14 cellular contexts compared by ENCODE assay signal in genomic region chr15:25435474-25436243, GRCh38. TPM values are rescaled to one million over a fixed set of nuclear protein-coding genes. Genes with fewer than 3 reads are reported as not detected.
DNase-seq lines count a peak whose midpoint lies in the region; ATAC-seq and TF ChIP-seq lines count a peak whose summit lies in the region.
"Had no signal": no experiment of that assay in that cellular context is flagged by ENCODE, and none has a peak within 500 bp of the region (broad histone marks: within the 10 kb centered on the region; RNA-seq: fewer than 3 reads in every experiment).

No MANE protein-coding gene starts in this region.

- no peak overlapping the region for H3K27ac Mint-ChIP-seq in activated naive CD4-positive, alpha-beta T cell treated with anti-CD3 and anti-CD28 coated beads, Interleukin-2, amount 10 ng/mL, durations not matched to agents 7 days and 5 days
- H3K27ac Mint-ChIP-seq in activated naive CD4-positive, alpha-beta T cell treated with anti-CD3 and anti-CD28 coated beads, Interleukin-2, amount 50 U/mL, for 72 hours, result no peak overlapping the region
- no peak overlapping the region for H3K27ac Mint-ChIP-seq in WTC11
- peak overlapping the region; percentile 60 for H3K27ac Mint-ChIP-seq in stimulated activated memory B cell treated with anti-CD40 and anti-IgM and Interleukin-4, amounts not matched to agents 10 μg/mL and 1 μg/mL and 100 μg/mL, for 72 hours

- H3K4me3 Mint-ChIP-seq in activated naive CD4-positive, alpha-beta T cell treated with anti-CD3 and anti-CD28 coated beads, Interleukin-2, amount 10 ng/mL, durations not matched to agents 7 days and 5 days, result peak overlapping the region; percentile 17
- H3K4me3 Mint-ChIP-seq in WTC11, result peak overlapping the region; percentile 86
- H3K4me3 Mint-ChIP-seq in stimulated activated memory B cell treated with anti-CD40 and anti-IgM and Interleukin-4, amounts not matched to agents 10 μg/mL and 1 μg/mL and 100 μg/mL, for 72 hours, result no peak overlapping the region

- H3K4me3 ChIP-seq in hepatocyte, result peak overlapping the region; percentile 5
- no peak overlapping the region for H3K4me3 ChIP-seq in A673 (ENCODE audit: low read depth, low read length, poor library complexity, severe bottlenecking)

- H3K79me2 ChIP-seq in hepatocyte, result peaks cover 80% of the 10 kb centered on the region

- no peaks in the 10 kb centered on the region for H3K36me3 ChIP-seq in hepatocyte (replicated peaks; ENCODE audit: insufficient read depth, low read depth)
- H3K36me3 ChIP-seq in A673 (ENCODE audit: insufficient read depth, low read length, poor library complexity, severe bottlenecking), result no peaks in the 10 kb centered on the region
- H3K36me3 ChIP-seq: neutrophil had no signal

- H3K36me3 Mint-ChIP-seq in activated naive CD4-positive, alpha-beta T cell treated with anti-CD3 and anti-CD28 coated beads, Interleukin-2, amount 10 ng/mL, durations not matched to agents 7 days and 5 days, result peaks cover 21% of the 10 kb centered on the region
- peaks cover 11 to 12% of the 10 kb centered on the region in 2 donors for H3K36me3 Mint-ChIP-seq in activated naive CD4-positive, alpha-beta T cell treated with anti-CD3 and anti-CD28 coated beads, Interleukin-2, amount 50 U/mL, for 72 hours
- 0 out of 2 replicates have a peak, but pooled peaks cover 5% of the 10 kb centered on the region for H3K36me3 Mint-ChIP-seq in WTC11
- H3K36me3 Mint-ChIP-seq in stimulated activated memory B cell treated with anti-CD40 and anti-IgM and Interleukin-4, amounts not matched to agents 10 μg/mL and 1 μg/mL and 100 μg/mL, for 72 hours, result peaks cover 6% of the 10 kb centered on the region

- H3K27ac ChIP-seq in hepatocyte, result no peak overlapping the region
- no peak overlapping the region for H3K27ac ChIP-seq in A673 (ENCODE audit: low read depth, low read length, poor library complexity, severe bottlenecking)
- H3K27ac ChIP-seq: neutrophil had no signal

- no peak for TF ChIP-seq CTCF in WTC11 (IDR thresholded peaks at IDR 0.05)
- no peak for TF ChIP-seq CTCF in hepatocyte (IDR thresholded peaks at IDR 0.05; ENCODE audit: poor library complexity)
- no peak for TF ChIP-seq CTCF in A673 (conservative IDR thresholded peaks at IDR 0.05; ENCODE audit: low read depth, low read length)

- no peaks in the 10 kb centered on the region for H3K27me3 Mint-ChIP-seq in activated naive CD4-positive, alpha-beta T cell treated with anti-CD3 and anti-CD28 coated beads, Interleukin-2, amount 10 ng/mL, durations not matched to agents 7 days and 5 days
- H3K27me3 Mint-ChIP-seq in WTC11 (ENCODE audit: low read depth), result no peaks in the 10 kb centered on the region
- H3K27me3 Mint-ChIP-seq in stimulated activated memory B cell treated with anti-CD40 and anti-IgM and Interleukin-4, amounts not matched to agents 10 μg/mL and 1 μg/mL and 100 μg/mL, for 72 hours, result no peaks in the 10 kb centered on the region

- 91% methylated on average over 5 of the region's 5 CpGs for WGBS in hepatocyte (ENCODE audit: low lambda C conversion rate, missing lambda C conversion rate)

- CTCF ChIA-PET in activated naive CD4-positive, alpha-beta T cell treated with anti-CD3 and anti-CD28 coated beads, Interleukin-2, amount 10 ng/mL, durations not matched to agents 7 days and 5 days (lab: Charles Lee), result interaction anchor here (0.5 kb wide), 1 partner anchor 11 kb away, joined by 3 read pairs; no protein-coding TSS in a partner anchor
- CTCF ChIA-PET in WTC11 (lab: Charles Lee) (no interaction called here), A673 (lab: Charles Lee) (no interaction called here)

- H3K4me1 Mint-ChIP-seq in activated naive CD4-positive, alpha-beta T cell treated with anti-CD3 and anti-CD28 coated beads, Interleukin-2, amount 10 ng/mL, durations not matched to agents 7 days and 5 days, result peaks cover 33% of the 10 kb centered on the region
- H3K4me1 Mint-ChIP-seq in WTC11, result peaks cover 49% of the 10 kb centered on the region
- H3K4me1 Mint-ChIP-seq in stimulated activated memory B cell treated with anti-CD40 and anti-IgM and Interleukin-4, amounts not matched to agents 10 μg/mL and 1 μg/mL and 100 μg/mL, for 72 hours, result peaks cover 60% of the 10 kb centered on the region

- H2AFZ ChIP-seq in hepatocyte, result no peak overlapping the region

- H4K20me1 ChIP-seq in hepatocyte (ENCODE audit: insufficient read depth, poor library complexity, severe bottlenecking), result peaks cover 71% of the 10 kb centered on the region

- BruUV-seq in A673 (replicated peaks; lab: Mats Ljungman, UMichigan), result no TSS peak

- H3K9me3 Mint-ChIP-seq in activated naive CD4-positive, alpha-beta T cell treated with anti-CD3 and anti-CD28 coated beads, Interleukin-2, amount 10 ng/mL, durations not matched to agents 7 days and 5 days, result no peaks in the 10 kb centered on the region
- H3K9me3 Mint-ChIP-seq in activated naive CD4-positive, alpha-beta T cell treated with anti-CD3 and anti-CD28 coated beads, Interleukin-2, amount 50 U/mL, for 72 hours, result no peaks in the 10 kb centered on the region
- H3K9me3 Mint-ChIP-seq in WTC11, result no peaks in the 10 kb centered on the region
- H3K9me3 Mint-ChIP-seq in stimulated activated memory B cell treated with anti-CD40 and anti-IgM and Interleukin-4, amounts not matched to agents 10 μg/mL and 1 μg/mL and 100 μg/mL, for 72 hours, result no peaks in the 10 kb centered on the region

- DNase-seq in activated naive CD4-positive, alpha-beta T cell treated with anti-CD3 and anti-CD28 coated beads, Interleukin-2, amount 10 ng/mL, durations not matched to agents 7 days and 5 days, result no peak
- DNase-seq in activated naive CD4-positive, alpha-beta T cell treated with anti-CD3 and anti-CD28 coated beads, Interleukin-2, amount 50 U/mL, for 72 hours (ENCODE audit: low spot score in 2 of 2), result no peak
- DNase-seq in WTC11 (ENCODE audit: low spot score), result no peak
- DNase-seq in hepatocyte (ENCODE audit: low spot score), result no peak
- DNase-seq in erythroblast (lab: John Stamatoyannopoulos, UW), result no peak
- DNase-seq in NCI-H2107 treated with DMSO at 0.1 percent for 48 hours (lab: John Stamatoyannopoulos, UW; ENCODE audit: unreplicated experiment), result no peak
- no peak for DNase-seq in A673 (ENCODE audit: low spot score)
- DNase-seq: activated CD4-positive, alpha-beta T cell treated with anti-CD3 and anti-CD28 coated beads, Interleukin-2, amount 50 U/mL, for 4 hours; amniotic stem cell; left cardiac atrium; NCI-H146; SW 1271 had no signal

- no peak for ATAC-seq in activated naive CD4-positive, alpha-beta T cell treated with anti-CD3 and anti-CD28 coated beads, Interleukin-2, amount 50 U/mL, for 72 hours
- ATAC-seq in WTC11, result no peak
- no peak for ATAC-seq in stimulated activated memory B cell treated with anti-CD40 and anti-IgM and Interleukin-4, amounts not matched to agents 10 μg/mL and 1 μg/mL and 100 μg/mL, for 72 hours
- ATAC-seq: left cardiac atrium had no signal

- intact Hi-C loops in A673 (cut with micrococcal nuclease; ENCODE audit: unreplicated experiment), result no loop called here

- H3K4me1 ChIP-seq in hepatocyte (ENCODE audit: insufficient read depth) (peaks cover 14% of the 10 kb centered on the region), A673 (ENCODE audit: insufficient read depth, low read length, poor library complexity, severe bottlenecking) (peaks cover 3% of the 10 kb centered on the region)

- TF ChIP-seq POLR2A in erythroblast (IDR thresholded peaks at IDR 0.05; ENCODE audit: low read length), result no peak

- peak overlapping the region; percentile 89 for H3K4me2 ChIP-seq in hepatocyte

- H3K9me3 ChIP-seq in hepatocyte (ENCODE audit: low read depth) (no peaks in the 10 kb centered on the region), A673 (ENCODE audit: low read depth, low read length, poor library complexity, severe bottlenecking) (peaks cover 4% of the 10 kb centered on the region)
- H3K9me3 ChIP-seq: neutrophil had no signal

- H3K27me3 ChIP-seq in hepatocyte (no peaks in the 10 kb centered on the region), A673 (replicated peaks; ENCODE audit: insufficient read depth, low read depth, low read length, poor library complexity) (no peaks in the 10 kb centered on the region)
- H3K27me3 ChIP-seq: neutrophil had no signal

- H3K9me2 ChIP-seq in hepatocyte (replicated peaks; ENCODE audit: insufficient read depth), result no peaks in the 10 kb centered on the region

- POLR2A ChIA-PET in WTC11 (lab: Charles Lee) (interaction anchor here (0.6 kb wide), 1 partner anchor 50 kb away, joined by 5 read pairs; no protein-coding TSS in a partner anchor), A673 (lab: Charles Lee; ENCODE audit: low non-redundant PET) (no interaction called here)

TF ChIP-seq in WTC11, 78 proteins besides CTCF, POLR2A, EP300 and RAD21:
- no peak for TF ChIP-seq GRHL2 (CRISPR knock-in tag; IDR thresholded peaks at IDR 0.05; ENCODE audit: insufficient replicate concordance, severe bottlenecking)
- no peak for TF ChIP-seq ZNF219 (CRISPR knock-in tag; IDR thresholded peaks at IDR 0.05; ENCODE audit: borderline replicate concordance)
- no peak for TF ChIP-seq ZMAT4 (CRISPR knock-in tag; IDR thresholded peaks at IDR 0.05)

RNA-seq across cellular contexts. Expression of gene UBE3A, which starts 3.2 kb away (rescaled TPM):
- 10 to 100 TPM; 91.7 to 91.8 TPM for total RNA-seq in activated naive CD4-positive, alpha-beta T cell treated with anti-CD3 and anti-CD28 coated beads, Interleukin-2, amount 50 U/mL, for 72 hours
- total RNA-seq in WTC11 (2021) (108 to 120 TPM (median 113 TPM) in 3 replicates), hepatocyte (81.8 and 96.7 TPM in 2 replicates), A673 (2021) (101 and 104 TPM in 2 replicates)
- 60.3 and 85.5 TPM in 2 replicates for polyA plus RNA-seq in hepatocyte
